ENCODE assay signal across 15 cellular contexts in the genomic region with DNA sequence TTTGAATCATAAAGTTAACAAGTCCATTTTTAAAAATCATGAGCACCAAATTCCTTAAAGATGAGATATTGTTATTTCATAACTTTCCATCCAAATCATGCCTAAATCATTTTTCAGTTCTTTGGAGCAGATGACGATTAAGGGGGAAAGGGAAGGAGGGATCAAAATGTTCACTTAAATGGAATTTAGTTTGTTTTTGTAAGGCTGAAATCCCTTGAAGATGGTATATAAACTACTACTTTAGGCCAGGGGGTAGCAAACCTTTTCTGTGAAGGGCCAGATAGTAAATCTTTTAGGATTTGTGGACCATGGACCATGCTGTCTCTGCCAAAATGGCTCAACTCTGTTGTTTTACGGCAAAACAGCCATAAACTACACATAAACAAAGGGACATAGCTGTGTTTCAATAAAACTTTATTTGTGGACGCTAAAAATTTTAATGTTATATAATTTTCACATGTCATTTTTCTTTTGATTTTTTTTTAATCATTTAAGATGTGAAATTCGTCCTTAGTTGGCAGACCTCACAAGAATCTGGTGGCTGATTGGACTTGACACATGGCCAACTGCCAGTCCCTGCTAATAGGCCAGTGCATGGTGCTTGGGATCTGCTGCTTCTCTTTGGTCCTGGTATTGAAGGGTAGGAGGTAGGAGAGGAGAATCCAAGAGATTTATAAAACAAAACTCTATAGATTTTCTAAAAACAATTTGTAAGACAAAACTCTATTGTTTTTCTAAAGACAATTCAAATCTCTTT. TPM values are rescaled to one million over a fixed set of nuclear protein-coding genes. Genes with fewer than 3 reads are reported as not detected.
A peak's percentile ranks its signal among the peaks of the same experiment; 100 is the strongest.
DNase-seq lines count a peak whose midpoint lies in the region; ATAC-seq and TF ChIP-seq lines count a peak whose summit lies in the region.
"Had no signal": no experiment of that assay in that cellular context is flagged by ENCODE, and none has a peak within 500 bp of the region (broad histone marks: within the 10 kb centered on the region; RNA-seq: fewer than 3 reads in every experiment).

No MANE protein-coding gene starts in this region.

- no peaks in the 10 kb centered on the region for H3K36me3 Mint-ChIP-seq in activated naive CD8-positive, alpha-beta T cell treated with anti-CD3 and anti-CD28 coated beads, Interleukin-2, amount 50 U/mL, for 24 hours (ENCODE audit: low read depth)
- H3K36me3 Mint-ChIP-seq: activated CD4-positive, alpha-beta memory T cell treated with anti-CD3 and anti-CD28 coated beads for 36 hours; type B pancreatic cell had no signal

- no peaks in the 10 kb centered on the region for H3K9me3 Mint-ChIP-seq in activated naive CD8-positive, alpha-beta T cell treated with anti-CD3 and anti-CD28 coated beads, Interleukin-2, amount 50 U/mL, for 24 hours
- H3K9me3 Mint-ChIP-seq: activated CD4-positive, alpha-beta memory T cell treated with anti-CD3 and anti-CD28 coated beads for 36 hours; nephron; type B pancreatic cell had no signal

- H3K4me1 ChIP-seq in RWPE2 (ENCODE audit: insufficient read depth, poor library complexity, severe bottlenecking): peaks cover 52% of the 10 kb centered on the region

- H3K9me3 ChIP-seq in RWPE2 (ENCODE audit: severe bottlenecking): no peaks in the 10 kb centered on the region

- no peak overlapping the region for H3K27ac Mint-ChIP-seq in activated naive CD8-positive, alpha-beta T cell treated with anti-CD3 and anti-CD28 coated beads, Interleukin-2, amount 50 U/mL, for 24 hours
- H3K27ac Mint-ChIP-seq: activated CD4-positive, alpha-beta memory T cell treated with anti-CD3 and anti-CD28 coated beads for 36 hours; nephron; type B pancreatic cell had no signal

- H3K27me3 Mint-ChIP-seq in activated naive CD8-positive, alpha-beta T cell treated with anti-CD3 and anti-CD28 coated beads, Interleukin-2, amount 50 U/mL, for 24 hours: no peaks in the 10 kb centered on the region
- H3K27me3 Mint-ChIP-seq: activated CD4-positive, alpha-beta memory T cell treated with anti-CD3 and anti-CD28 coated beads for 36 hours; type B pancreatic cell had no signal

- H3K4me3 Mint-ChIP-seq in activated naive CD8-positive, alpha-beta T cell treated with anti-CD3 and anti-CD28 coated beads, Interleukin-2, amount 50 U/mL, for 24 hours: no peak overlapping the region
- H3K4me3 Mint-ChIP-seq: activated CD4-positive, alpha-beta memory T cell treated with anti-CD3 and anti-CD28 coated beads for 36 hours; nephron; type B pancreatic cell had no signal

- H3K4me3 ChIP-seq in RWPE2 (ENCODE audit: severe bottlenecking): no peak overlapping the region
- H3K4me3 ChIP-seq in fibroblast of the aortic adventitia (ENCODE audit: low read depth, low read length): no peak overlapping the region
- no peak overlapping the region for H3K4me3 ChIP-seq in H7 (ENCODE audit: insufficient read depth, low read depth, low read length)

- DNase-seq in GM03348 (ENCODE audit: low spot score): peak; percentile 65
- DNase-seq in RWPE2 (ENCODE audit: low spot score): no peak
- DNase-seq in fibroblast of the aortic adventitia (ENCODE audit: low read depth): peak; percentile 94
- peak; percentile 91 for DNase-seq in stromal cell of bone marrow (ENCODE audit: low read depth)
- DNase-seq in activated naive CD8-positive, alpha-beta T cell treated with anti-CD3 and anti-CD28 coated beads, Interleukin-2, amount 50 U/mL, for 24 hours: no peak
- DNase-seq in H7: no peak
- DNase-seq in HUDEP-2 (lab: John Stamatoyannopoulos, UW; ENCODE audit: unreplicated experiment in 76 of 76): no peak
- DNase-seq: activated CD4-positive, alpha-beta memory T cell treated with anti-CD3 and anti-CD28 coated beads for 36 hours; glutamatergic neuron; NCI-H2029; stimulated activated CD4-positive, alpha-beta T cell treated with anti-CD3 and anti-CD28 coated beads, Interleukin-4, amount 100 ng/mL, for 1 hour had no signal

- H3K36me3 ChIP-seq in RWPE2 (ENCODE audit: low read depth): no peaks in the 10 kb centered on the region
- no peaks in the 10 kb centered on the region for H3K36me3 ChIP-seq in H7 (replicated peaks; ENCODE audit: control insufficient read depth, insufficient read depth, low read length)

- TF ChIP-seq CTCF in RWPE2 (IDR thresholded peaks at IDR 0.05; ENCODE audit: poor library complexity, severe bottlenecking): no peak
- no peak for TF ChIP-seq CTCF in fibroblast of the aortic adventitia (IDR thresholded peaks at IDR 0.05; ENCODE audit: insufficient read depth, low read length)

- ATAC-seq in RWPE2 (ENCODE audit: low read depth) (peak; percentile 67), GM19324 (IDR thresholded peaks at IDR 0.05; ENCODE audit: low FRiP score, unreplicated experiment) (no peak)
- ATAC-seq in activated naive CD8-positive, alpha-beta T cell treated with anti-CD3 and anti-CD28 coated beads, Interleukin-2, amount 50 U/mL, for 24 hours: no peak

- H3K27me3 ChIP-seq in RWPE2 (ENCODE audit: insufficient read depth, poor library complexity, severe bottlenecking) (no peaks in the 10 kb centered on the region), H7 (ENCODE audit: control insufficient read depth, insufficient read depth, low read length) (no peaks in the 10 kb centered on the region)

- H3K4me1 Mint-ChIP-seq in activated naive CD8-positive, alpha-beta T cell treated with anti-CD3 and anti-CD28 coated beads, Interleukin-2, amount 50 U/mL, for 24 hours: peaks cover 13% of the 10 kb centered on the region

- H3K27ac ChIP-seq in RWPE2 (ENCODE audit: poor library complexity, severe bottlenecking): peak overlapping the region; percentile 84
- H3K27ac ChIP-seq: HL-60 had no signal

RNA-seq across cellular contexts. Expression of gene RTN4, which starts 52.0 kb away (rescaled TPM):
- 357 and 1,117 TPM in 2 replicates for total RNA-seq in fibroblast of the aortic adventitia (ENCODE audit: low replicate concordance)
- 131 and 136 TPM in 2 replicates for total RNA-seq in H7 (2014; rRNA removed; shearing (Covaris generic))

Comparison
In these comparisons a context has a peak if more than half of its experiments do, and no peak if none do; other contexts are left out.
1. DNase-seq: peak in GM03348 (single experiment), fibroblast of the aortic adventitia (single experiment) and stromal cell of bone marrow (single experiment); none in RWPE2 (single experiment), activated naive CD8-positive, alpha-beta T cell treated with anti-CD3 and anti-CD28 coated beads, Interleukin-2, amount 50 U/mL, for 24 hours (single experiment), H7 (single experiment) and HUDEP-2 (0 of 76).